In the genomic region with DNA sequence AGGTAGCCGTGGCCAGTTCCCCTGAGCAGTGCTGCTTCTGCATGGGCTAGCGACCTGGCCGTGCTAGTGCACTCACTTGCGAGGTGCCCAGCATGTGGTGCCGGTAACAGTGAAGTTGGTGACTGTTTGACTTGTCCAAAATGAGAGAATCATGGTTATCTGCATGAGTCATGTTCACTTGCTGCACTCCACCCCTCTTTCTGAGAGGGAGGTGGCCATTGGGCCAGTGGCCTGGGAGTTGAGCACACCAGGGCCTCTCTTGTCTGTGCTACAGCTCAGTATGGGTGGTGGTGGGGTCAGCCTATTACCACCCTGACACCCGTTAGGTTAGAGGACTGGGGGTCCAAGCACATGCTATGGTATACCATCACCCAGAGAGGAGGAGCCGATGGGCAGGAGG, we compare ENCODE assay signal across 26 cellular contexts. TPM values are rescaled to one million over a fixed set of nuclear protein-coding genes. Genes with fewer than 3 reads are reported as not detected.
DNase-seq lines count a peak whose midpoint lies in the region; ATAC-seq, FAIRE-seq and TF ChIP-seq lines count a peak whose summit lies in the region.
"Had no signal": no experiment of that assay in that cellular context is flagged by ENCODE, and none has a peak within 500 bp of the region (broad histone marks: within the 10 kb centered on the region; RNA-seq: fewer than 3 reads in every experiment).

No MANE protein-coding gene starts in this region.

- H3K79me2 ChIP-seq in K562 (ENCODE audit: control insufficient read depth, insufficient read depth, low read length) = no peaks in the 10 kb centered on the region
- no peaks in the 10 kb centered on the region for H3K79me2 ChIP-seq in HepG2 (ENCODE audit: insufficient read depth, low read length)

- no peak overlapping the region for H2AFZ ChIP-seq in K562 (ENCODE audit: low read depth, low read length)
- H2AFZ ChIP-seq in HepG2 (ENCODE audit: low read length) = no peak overlapping the region

- no peak for TF ChIP-seq RAD21 in K562 (CRISPR knock-in tag; conservative IDR thresholded peaks at IDR 0.05 in 1 of 2, IDR thresholded peaks at IDR 0.05 in 1 of 2)
- no peak for TF ChIP-seq RAD21 in HepG2 (CRISPR knock-in tag; IDR thresholded peaks at IDR 0.05)

- H3K4me1 ChIP-seq in K562 (replicated peaks in 1 of 2; ENCODE audit: control insufficient read depth in 2 of 2, insufficient read depth in 2 of 2, low read length in 2 of 2) = peaks cover 18 to 22% of the 10 kb centered on the region in 2 experiments; a peak in 4 of 5 replicates
- H3K4me1 ChIP-seq in HepG2 (ENCODE audit: insufficient read depth, low read length) = peaks cover 24% of the 10 kb centered on the region
- no peaks in the 10 kb centered on the region for H3K4me1 ChIP-seq in CD4-positive, alpha-beta memory T cell (ENCODE audit: insufficient read depth, low read length)
- H3K4me1 ChIP-seq: pancreas had no signal

- H3K27me3 ChIP-seq in K562 (ENCODE audit: control insufficient read depth in 2 of 2, insufficient read depth in 2 of 2, low read length in 2 of 2) = peaks cover 15 to 80% of the 10 kb centered on the region in 2 experiments; a peak in 4 of 5 replicates
- H3K27me3 ChIP-seq in HepG2 (ENCODE audit: control insufficient read depth in 1 of 2, insufficient read depth in 2 of 2, low read length in 2 of 2) = peaks cover 0 to 2% of the 10 kb centered on the region in 2 experiments; a peak in 1 of 5 replicates
- H3K27me3 ChIP-seq in CD4-positive, alpha-beta memory T cell (ENCODE audit: insufficient read depth, low read length) = no peaks in the 10 kb centered on the region
- H3K27me3 ChIP-seq: pancreas, suprapubic skin had no signal

- TF ChIP-seq POLR2A in K562 (conservative IDR thresholded peaks at IDR 0.05) (no peak), HepG2 (IDR thresholded peaks at IDR 0.05; ENCODE audit: insufficient read depth in 1 of 2, low read depth in 2 of 2, low read length in 2 of 2) (no peak)

- POLR2A ChIA-PET in K562 (lab: Yijun Ruan, JAX) (interaction anchor here (0.6 to 0.8 kb wide), 2 partner anchors 140 to 235 kb away, joined by 3 read pairs; no protein-coding TSS in a partner anchor), HepG2 (lab: Yijun Ruan, JAX) (no interaction called here)
- POLR2A ChIA-PET in CD4-positive, alpha-beta memory T cell (lab: Charles Lee; ENCODE audit: partially characterized antibody) = no interaction called here

- 11% methylated on average over 7 of the region's 7 CpGs for WGBS in K562 (ENCODE audit: insufficient coverage, low coverage, missing lambda C conversion rate)
- 40% methylated on average over 1 of the region's 7 CpGs for WGBS in HepG2 (ENCODE audit: low lambda C conversion rate)

- H3K4me2 ChIP-seq in K562 (ENCODE audit: insufficient read depth, low read length) (peak overlapping the region; percentile 36; the same call in 1 of the 2 replicates), HepG2 (ENCODE audit: low read depth, low read length) (peak overlapping the region; percentile 66; the same call in 1 of the 2 replicates)
- H3K4me2 ChIP-seq: smooth muscle cell had no signal

- H3K9me3 ChIP-seq in K562 (replicated peaks; ENCODE audit: control insufficient read depth, insufficient read depth, low read depth, low read length) = no peaks in the 10 kb centered on the region
- no peaks in the 10 kb centered on the region for H3K9me3 ChIP-seq in HepG2 (ENCODE audit: low read length)
- H3K9me3 ChIP-seq in CD4-positive, alpha-beta memory T cell (ENCODE audit: control insufficient read depth in 1 of 2, low read length in 2 of 2) = no peaks in the 10 kb centered on the region
- H3K9me3 ChIP-seq: pancreas, suprapubic skin had no signal

- no peak; the same call in 1 of the 2 replicates for TF ChIP-seq EP300 in K562 (IDR thresholded peaks at IDR 0.05; ENCODE audit: low read length)
- TF ChIP-seq EP300 in HepG2 (IDR thresholded peaks at IDR 0.05; ENCODE audit: low read depth in 2 of 2, low read length in 2 of 2) = no peak
- TF ChIP-seq EP300 in HepG2 (CRISPR knock-in tag; IDR thresholded peaks at IDR 0.05; ENCODE audit: borderline replicate concordance) = no peak

- H3K4me3 ChIP-seq in K562 (no peak overlapping the region), HepG2 (replicated peaks in 1 of 3; ENCODE audit: insufficient read depth in 1 of 3, low read depth in 2 of 3, low read length in 3 of 3) (no peak overlapping the region)
- no peak overlapping the region for H3K4me3 ChIP-seq in CD4-positive, alpha-beta memory T cell (ENCODE audit: low read length in 2 of 2)
- H3K4me3 ChIP-seq: pancreas, smooth muscle cell, suprapubic skin had no signal

- H3K36me3 Mint-ChIP-seq in natural killer cell treated with Interleukin-12 subunit alpha and Interleukin-12 subunit beta and Interleukin-15 and Interleukin-18, amount 100 ng/mL, for 72 hours = no peaks in the 10 kb centered on the region
- no peaks in the 10 kb centered on the region for H3K36me3 Mint-ChIP-seq in natural killer cell
- H3K36me3 Mint-ChIP-seq in CD4-positive, alpha-beta memory T cell = no peaks in the 10 kb centered on the region

- intact Hi-C loops in natural killer cell (cut with micrococcal nuclease) (no loop called here), K562 (cut with micrococcal nuclease) (loop anchor here (5.0 kb wide), 1 partner anchor 153 kb away; no protein-coding TSS in a partner anchor), HepG2 (cut with micrococcal nuclease; ENCODE audit: unreplicated experiment) (no loop called here)
- intact Hi-C loops in CD4-positive, alpha-beta memory T cell (cut with micrococcal nuclease) = no loop called here

- FAIRE-seq in K562 (lab: Jason Lieb, UNC) (peak; percentile 88), HepG2 (lab: Jason Lieb, UNC) (no peak)
- FAIRE-seq: pancreas had no signal

- no peaks in the 10 kb centered on the region for H3K9me3 Mint-ChIP-seq in natural killer cell treated with Interleukin-12 subunit alpha and Interleukin-12 subunit beta and Interleukin-15 and Interleukin-18, amount 100 ng/mL, for 72 hours
- no peaks in the 10 kb centered on the region for H3K9me3 Mint-ChIP-seq in natural killer cell
- no peaks in the 10 kb centered on the region for H3K9me3 Mint-ChIP-seq in CD4-positive, alpha-beta memory T cell
- H3K9me3 Mint-ChIP-seq: activated naive CD8-positive, alpha-beta T cell treated with anti-CD3 and anti-CD28 coated beads, Interleukin-2, amount 50 U/mL, for 24 hours; H9; nephron progenitor cell had no signal

- BruUV-seq in K562 (replicated peaks; lab: Mats Ljungman, UMichigan) (no TSS peak), HepG2 (replicated peaks; lab: Mats Ljungman, UMichigan) (no TSS peak)

- in situ Hi-C loops in K562 (cut with MboI) (loop anchor here (10.0 kb wide), 1 partner anchor 376 kb away; no protein-coding TSS in a partner anchor), HepG2 (cut with HindIII; ENCODE audit: extremely low pct_ligation_motif_present, low pct_unique_long_range_greater_than_20kb) (no loop called here)

- H3K27ac Mint-ChIP-seq in natural killer cell treated with Interleukin-12 subunit alpha and Interleukin-12 subunit beta and Interleukin-15 and Interleukin-18, amount 100 ng/mL, for 72 hours = no peak overlapping the region
- H3K27ac Mint-ChIP-seq in natural killer cell = no peak overlapping the region
- H3K27ac Mint-ChIP-seq in CD4-positive, alpha-beta memory T cell = no peak overlapping the region
- H3K27ac Mint-ChIP-seq: activated CD4-positive, alpha-beta T cell treated with anti-CD3 and anti-CD28 coated beads for 36 hours; activated naive CD8-positive, alpha-beta T cell treated with anti-CD3 and anti-CD28 coated beads, Interleukin-2, amount 50 U/mL, for 24 hours; nephron progenitor cell had no signal

- no peak overlapping the region for H3K27ac ChIP-seq in K562 (ENCODE audit: extremely low read depth, low read depth, low read length)
- H3K27ac ChIP-seq in HepG2 (ENCODE audit: extremely low read length, insufficient read depth, low read length) = no peak overlapping the region
- no peak overlapping the region for H3K27ac ChIP-seq in CD4-positive, alpha-beta memory T cell (ENCODE audit: low read depth, low read length)
- H3K27ac ChIP-seq: pancreas, suprapubic skin, VCaP had no signal

- H3K36me3 ChIP-seq in K562 (ENCODE audit: control insufficient read depth, insufficient read depth, low read length) (no peaks in the 10 kb centered on the region), HepG2 (replicated peaks in 1 of 2; ENCODE audit: control insufficient read depth in 1 of 2, insufficient read depth in 2 of 2, low read length in 2 of 2) (no peaks in the 10 kb centered on the region)
- H3K36me3 ChIP-seq in CD4-positive, alpha-beta memory T cell (ENCODE audit: insufficient read depth, low read length) = no peaks in the 10 kb centered on the region
- H3K36me3 ChIP-seq: pancreas, suprapubic skin had no signal

- CTCF ChIA-PET in K562 (lab: Yijun Ruan, JAX; ENCODE audit: low intra/inter-chr PET ratio) (no interaction called here), HepG2 (lab: Yijun Ruan, JAX; ENCODE audit: low intra/inter-chr PET ratio, low total read pairs) (no interaction called here)
- CTCF ChIA-PET in CD4-positive, alpha-beta memory T cell (lab: Charles Lee; ENCODE audit: partially characterized antibody) = no interaction called here

- TF ChIP-seq CTCF in natural killer cell (IDR thresholded peaks at IDR 0.05) (no peak), K562 (IDR thresholded peaks at IDR 0.05 in 2 of 3, conservative IDR thresholded peaks at IDR 0.05 in 1 of 3; ENCODE audit: insufficient read depth in 2 of 3, low read depth in 1 of 3, low read length in 3 of 3) (no peak), HepG2 (CRISPR knock-in tag; IDR thresholded peaks at IDR 0.05) (no peak)

- H3K27me3 Mint-ChIP-seq in natural killer cell treated with Interleukin-12 subunit alpha and Interleukin-12 subunit beta and Interleukin-15 and Interleukin-18, amount 100 ng/mL, for 72 hours = no peaks in the 10 kb centered on the region
- peaks cover 0 to 4% of the 10 kb centered on the region in 2 donors for H3K27me3 Mint-ChIP-seq in natural killer cell (ENCODE audit: low read depth in 2 of 2)
- H3K27me3 Mint-ChIP-seq in CD4-positive, alpha-beta memory T cell = peaks cover 0 to 1% of the 10 kb centered on the region in 2 donors
- H3K27me3 Mint-ChIP-seq: activated CD4-positive, alpha-beta T cell treated with anti-CD3 and anti-CD28 coated beads for 36 hours had no signal

- no peaks in the 10 kb centered on the region for H3K9me1 ChIP-seq in K562 (ENCODE audit: control insufficient read depth, insufficient read depth, low read length)

- H3K9ac ChIP-seq in K562 (ENCODE audit: insufficient read depth in 1 of 2, low read depth in 2 of 2, low read length in 2 of 2) = peak overlapping the region in 1 of 2 experiments; percentile 75; a peak in 2 of 4 replicates
- no peak overlapping the region for H3K9ac ChIP-seq in HepG2 (ENCODE audit: insufficient read depth, low read depth, low read length)

- no peak overlapping the region for H3K4me3 Mint-ChIP-seq in natural killer cell treated with Interleukin-12 subunit alpha and Interleukin-12 subunit beta and Interleukin-15 and Interleukin-18, amount 100 ng/mL, for 72 hours
- no peak overlapping the region for H3K4me3 Mint-ChIP-seq in natural killer cell
- H3K4me3 Mint-ChIP-seq in CD4-positive, alpha-beta memory T cell = no peak overlapping the region
- H3K4me3 Mint-ChIP-seq: activated CD4-positive, alpha-beta T cell treated with anti-CD3 and anti-CD28 coated beads for 36 hours; activated naive CD8-positive, alpha-beta T cell treated with anti-CD3 and anti-CD28 coated beads, Interleukin-2, amount 50 U/mL, for 24 hours; H9; nephron progenitor cell had no signal

- DNase-seq in natural killer cell treated with Interleukin-12 subunit alpha and Interleukin-12 subunit beta and Interleukin-15 and Interleukin-18, amount 100 ng/mL, for 72 hours (ENCODE audit: low spot score) = peak; percentile 22
- no peak for DNase-seq in natural killer cell
- peak; percentile 54 to 64 (median 56) for DNase-seq in K562 (ENCODE audit: extremely low read depth in 1 of 4, low spot score in 3 of 4)
- no peak for DNase-seq in HepG2 (ENCODE audit: low spot score)
- no peak for DNase-seq in kidney tubule cell (ENCODE audit: low spot score)
- DNase-seq in CD4-positive, alpha-beta memory T cell = no peak
- DNase-seq in NCI-H69 (lab: John Stamatoyannopoulos, UW) = no peak
- DNase-seq: activated CD4-positive, alpha-beta T cell treated with anti-CD3 and anti-CD28 coated beads for 36 hours; activated naive CD8-positive, alpha-beta T cell treated with anti-CD3 and anti-CD28 coated beads, Interleukin-2, amount 50 U/mL, for 24 hours; central memory CD4-positive, alpha-beta T cell; cortex of kidney; effector memory CD4-positive, alpha-beta T cell; EL; foreskin melanocyte; H9; NCI-H1048; NCI-H446; NCI-H82; nephron progenitor cell; retina; stimulated activated naive CD4-positive, alpha-beta T cell treated with Interleukin-2 at 50 U/mL for 16 hours; SW 1271 had no signal

- H4K20me1 ChIP-seq in K562 (replicated peaks; ENCODE audit: control insufficient read depth, insufficient read depth, low read length) = peaks cover 11% of the 10 kb centered on the region
- no peaks in the 10 kb centered on the region for H4K20me1 ChIP-seq in HepG2 (ENCODE audit: insufficient read depth, low read length)

- H3K4me1 Mint-ChIP-seq in natural killer cell treated with Interleukin-12 subunit alpha and Interleukin-12 subunit beta and Interleukin-15 and Interleukin-18, amount 100 ng/mL, for 72 hours (ENCODE audit: low read depth in 2 of 2) = no peaks in the 10 kb centered on the region
- no peaks in the 10 kb centered on the region for H3K4me1 Mint-ChIP-seq in natural killer cell
- no peaks in the 10 kb centered on the region for H3K4me1 Mint-ChIP-seq in CD4-positive, alpha-beta memory T cell
- H3K4me1 Mint-ChIP-seq: activated CD4-positive, alpha-beta T cell treated with anti-CD3 and anti-CD28 coated beads for 36 hours; activated naive CD8-positive, alpha-beta T cell treated with anti-CD3 and anti-CD28 coated beads, Interleukin-2, amount 50 U/mL, for 24 hours had no signal

- no peak for ATAC-seq in natural killer cell treated with Interleukin-12 subunit alpha and Interleukin-12 subunit beta and Interleukin-15 and Interleukin-18, amount 100 ng/mL, for 72 hours
- no peak for ATAC-seq in natural killer cell
- peak; percentile 83 for ATAC-seq in K562
- ATAC-seq in HepG2 = no peak; the same call in 2 of the 3 replicates
- ATAC-seq: activated CD4-positive, alpha-beta T cell treated with anti-CD3 and anti-CD28 coated beads for 36 hours; activated naive CD8-positive, alpha-beta T cell treated with anti-CD3 and anti-CD28 coated beads, Interleukin-2, amount 50 U/mL, for 24 hours had no signal

RNA-seq across cellular contexts. Expression of gene GARNL3, which starts 55.4 kb away (rescaled TPM):
- 1 to 10 TPM; 1.2 to 7.4 TPM for total RNA-seq in natural killer cell treated with Interleukin-12 subunit alpha and Interleukin-12 subunit beta and Interleukin-15 and Interleukin-18, amount 100 ng/mL, for 72 hours
- total RNA-seq in natural killer cell (1 to 10 TPM; 3.8 to 6.0 (median 6.0) TPM), K562 (2014; rRNA removed) (1.6 and 2.7 TPM in 2 replicates), K562 (2014; rRNA removed; fragmentation: Illumina TruSeq; extraction: Trizol) (1.3 and 2.6 TPM in 2 replicates), K562 (2015; rRNA removed; fragmentation: Illumina TruSeq; extraction: Trizol) (0.87 and 1.8 TPM in 2 replicates), K562 (2021) (1.2 and 2.5 TPM in 2 replicates), HepG2 (2016; rRNA removed; fragmentation: Illumina TruSeq; extraction: Trizol) (6.0 and 11.0 TPM in 2 replicates)
- total RNA-seq in K562 (2011; cell fraction: chromatin; rRNA removed; ENCODE audit: low replicate concordance) = 10.1 and 11.9 TPM in 2 replicates
- 3.4 and 3.5 TPM in 2 replicates for total RNA-seq in K562 (2011; cell fraction: nucleolus; rRNA removed)
- total RNA-seq in K562 (2011; cell fraction: nucleoplasm; rRNA removed) = 6.6 TPM in 2 replicates
- polyA plus RNA-seq in K562 (2011; rRNA removed) (0.97 and 2.7 TPM in 2 replicates), K562 (2014; fragmentation: Illumina TruSeq; extraction: Trizol) (1.5 TPM in 2 replicates), K562 (2014; fragmentation: Nextera tagmentation; extraction: Ambion mirVana) (under 1 TPM; 0.35 to 0.46 TPM), K562 (2014; rRNA removed) (1.7 and 2.0 TPM in 2 replicates), HepG2 (2011; rRNA removed) (3.9 and 6.7 TPM in 2 replicates)
- 0.40 and 0.75 TPM in 2 replicates for polyA plus RNA-seq in K562 (2011; cell fraction: cytosol; rRNA removed)
- polyA plus RNA-seq in K562 (2011; cell fraction: nucleus; rRNA removed) = 2.1 and 10.1 TPM in 2 replicates
- polyA plus RNA-seq in K562 (2012) = 0.94 and 1.5 TPM in 2 replicates
- 1.1 and 2.5 TPM in 2 replicates for polyA minus RNA-seq in K562 (2011; rRNA and poly(A)+ RNA removed)
- not detected in 2 replicates for polyA minus RNA-seq in K562 (2011; cell fraction: cytosol; rRNA and poly(A)+ RNA removed)
- 4.9 and 6.9 TPM in 2 replicates for polyA minus RNA-seq in K562 (2011; cell fraction: nucleus; rRNA and poly(A)+ RNA removed)
- total RNA-seq in HepG2 (2016; cell fraction: cytosol; rRNA removed; fragmentation: Illumina TruSeq; extraction: Trizol; ENCODE audit: low read depth) = 5.0 and 6.1 TPM in 2 replicates
- 4.9 and 8.3 TPM in 2 replicates for total RNA-seq in HepG2 (2016; cell fraction: insoluble cytoplasmic fraction; rRNA removed; fragmentation: Illumina TruSeq; extraction: Trizol)
- total RNA-seq in HepG2 (2016; cell fraction: membrane; rRNA removed; fragmentation: Illumina TruSeq; extraction: Trizol) = 4.0 and 4.8 TPM in 2 replicates
- total RNA-seq in HepG2 (2016; cell fraction: nucleus; rRNA removed; fragmentation: Illumina TruSeq; extraction: Trizol) = 23.2 and 25.8 TPM in 2 replicates
- 2.0 and 3.1 TPM in 2 replicates for polyA plus RNA-seq in HepG2 (2011; cell fraction: cytosol; rRNA removed)
- polyA plus RNA-seq in HepG2 (2011; cell fraction: nucleus; rRNA removed) = 30.0 and 33.5 TPM in 2 replicates
- polyA plus RNA-seq in HepG2 (2012) = 7.4 and 7.5 TPM in 2 replicates
- polyA plus RNA-seq in HepG2 (2016; cell fraction: cytosol; fragmentation: Illumina TruSeq; extraction: Trizol; ENCODE audit: low read depth) = 1.2 and 1.5 TPM in 2 replicates
- 2.9 and 4.3 TPM in 2 replicates for polyA plus RNA-seq in HepG2 (2016; cell fraction: insoluble cytoplasmic fraction; fragmentation: Illumina TruSeq; extraction: Trizol; ENCODE audit: low read depth)
- polyA plus RNA-seq in HepG2 (2016; cell fraction: membrane; fragmentation: Illumina TruSeq; extraction: Trizol; ENCODE audit: low read depth) = 2.1 and 2.2 TPM in 2 replicates
- polyA plus RNA-seq in HepG2 (2016; cell fraction: nucleus; fragmentation: Illumina TruSeq; extraction: Trizol; ENCODE audit: insufficient read depth, low read depth) = 20.4 and 21.1 TPM in 2 replicates
- polyA minus RNA-seq in HepG2 (2011; rRNA and poly(A)+ RNA removed; ENCODE audit: low replicate concordance) = 4.7 and 5.2 TPM in 2 replicates
- 3.6 and 7.7 TPM in 2 replicates for polyA minus RNA-seq in HepG2 (2011; cell fraction: cytosol; rRNA and poly(A)+ RNA removed)
- 29.7 and 53.3 TPM in 2 replicates for polyA minus RNA-seq in HepG2 (2011; cell fraction: nucleus; rRNA and poly(A)+ RNA removed)
- total RNA-seq in CD4-positive, alpha-beta memory T cell = 1 to 10 TPM; 5.9 to 6.6 TPM
- polyA plus RNA-seq in CD4-positive, alpha-beta memory T cell = under 1 TPM in 1 of 2 donors, not detected in 1; 0.41 TPM

Comparison
In these comparisons a context has a peak if more than half of its experiments do, and no peak if none do; other contexts are left out.
1. DNase-seq: peak in natural killer cell treated with Interleukin-12 subunit alpha and Interleukin-12 subunit beta and Interleukin-15 and Interleukin-18, amount 100 ng/mL, for 72 hours (single experiment) and K562 (4 of 4); none in natural killer cell (single experiment), HepG2 (single experiment), kidney tubule cell (single experiment), CD4-positive, alpha-beta memory T cell (0 of 5) and NCI-H69 (single experiment).